8 cellular contexts compared by ENCODE assay signal in genomic region chr4:186191266-186192067, GRCh38. TPM values are rescaled to one million over a fixed set of nuclear protein-coding genes. Genes with fewer than 3 reads are reported as not detected.
DNase-seq lines count a peak whose midpoint lies in the region; ATAC-seq, FAIRE-seq and TF ChIP-seq lines count a peak whose summit lies in the region.

CYP4V2 (plus strand) TSS chr4:186191567; CDS start chr4:186191824, 257 bp downstream.

- intact Hi-C loops in gastrocnemius medialis (cut with DNase I; ENCODE audit: low total_unique reads): loop anchor here (2.0 to 5.0 kb wide), 2 partner anchors 45 to 1544 kb away; partner anchors contain the start of genes CASP3 and PRIMPOL

- no peak for FAIRE-seq in H54 (lab: Jason Lieb, UNC)

- peak within 1 kb of the TSS; percentile 89 for H3K4me3 ChIP-seq in GM12864 (ENCODE audit: low read depth, low read length)
- peak within 1 kb of the TSS; percentile 74 to 96 (median 81) for H3K4me3 ChIP-seq in gastrocnemius medialis

- TF ChIP-seq POLR2A in H54 (IDR thresholded peaks at IDR 0.05; ENCODE audit: low read depth, low read length): peak; percentile 58
- TF ChIP-seq POLR2A in gastrocnemius medialis (IDR thresholded peaks at IDR 0.05): peak; percentile 32 to 47

- H3K36me3 ChIP-seq in gastrocnemius medialis: no peaks in the 10 kb centered on the region

- DNase-seq in GM12864 (ENCODE audit: low read depth): peak; percentile 76
- DNase-seq in H54 (ENCODE audit: insufficient read length, low spot score): peak; percentile 63
- DNase-seq in LoVo (ENCODE audit: low spot score): peak; percentile 80
- DNase-seq in T-helper 9 cell: peak; percentile 66
- DNase-seq in astrocyte of the hippocampus (ENCODE audit: low read depth, low spot score): peak; percentile 86
- DNase-seq in iPS DF 19.7 (ENCODE audit: low read depth, low spot score): peak; percentile 48
- peak; percentile 49 to 62 for DNase-seq in gastrocnemius medialis
- DNase-seq in NCI-H2107 (lab: John Stamatoyannopoulos, UW): no peak

- TF ChIP-seq CTCF in GM12864 (IDR thresholded peaks at IDR 0.05; ENCODE audit: low read depth, low read length, missing control alignments): peak; percentile 49
- TF ChIP-seq CTCF in gastrocnemius medialis (IDR thresholded peaks at IDR 0.05 in 4 of 5, conservative IDR thresholded peaks at IDR 0.05 in 1 of 5): peak in 1 of 5 experiments; percentile 45

- peak; percentile 85 for ATAC-seq in gastrocnemius medialis

- peaks cover 22 to 27% of the 10 kb centered on the region in 2 donors for H3K4me1 ChIP-seq in gastrocnemius medialis

- peak within 1 kb of the TSS; percentile 84 to 96 (median 90) for H3K27ac ChIP-seq in gastrocnemius medialis

- H3K27me3 ChIP-seq in gastrocnemius medialis: no peaks in the 10 kb centered on the region

- H3K9me3 ChIP-seq in gastrocnemius medialis: no peaks in the 10 kb centered on the region

- in situ Hi-C loops in gastrocnemius medialis (cut with MboI; ENCODE audit: low sequenced_read_pairs in 4 of 4): no loop called here

RNA-seq across cellular contexts. Expression of gene CYP4V2, which starts in this region (rescaled TPM):
- 10 to 100 TPM in 1 of 4 donors, 1 to 10 TPM in 3; 2.9 to 11.0 (median 6.1) TPM for total RNA-seq in gastrocnemius medialis
